9 cellular contexts compared by ENCODE assay signal in genomic region chr9:36625006-36625600, GRCh38. TPM values are rescaled to one million over a fixed set of nuclear protein-coding genes. Genes with fewer than 3 reads are reported as not detected.
DNase-seq lines count a peak whose midpoint lies in the region; ATAC-seq and TF ChIP-seq lines count a peak whose summit lies in the region.
"Had no signal": no experiment of that assay in that cellular context is flagged by ENCODE, and none has a peak within 500 bp of the region (broad histone marks: within the 10 kb centered on the region; RNA-seq: fewer than 3 reads in every experiment).

No MANE protein-coding gene starts in this region.

- H3K27ac Mint-ChIP-seq in effector memory CD8-positive, alpha-beta T cell, result no peak overlapping the region

- H3K4me1 ChIP-seq in foreskin keratinocyte, result peaks cover 11% of the 10 kb centered on the region

- ATAC-seq in SK-N-SH treated with all-trans-retinoic acid at 6 μM for 48 hours, result peak; percentile 94
- ATAC-seq in foreskin keratinocyte, result peak; percentile 97
- no peak for ATAC-seq in HG03196 (IDR thresholded peaks at IDR 0.05; ENCODE audit: unreplicated experiment)
- no peak for ATAC-seq in effector memory CD8-positive, alpha-beta T cell (replicated peaks)

- peaks cover 7% of the 10 kb centered on the region for H3K36me3 Mint-ChIP-seq in effector memory CD8-positive, alpha-beta T cell (ENCODE audit: insufficient read depth)

- H3K4me3 Mint-ChIP-seq in effector memory CD8-positive, alpha-beta T cell, result no peak overlapping the region

- H3K27me3 Mint-ChIP-seq in effector memory CD8-positive, alpha-beta T cell, result no peaks in the 10 kb centered on the region

- DNase-seq in EH (ENCODE audit: low read depth) (peak; percentile 84), foreskin keratinocyte (peak; percentile 27 to 64), pons (ENCODE audit: low spot score) (peak; percentile 80), DMS 273 treated with DMSO at 0.1 percent for 48 hours (lab: John Stamatoyannopoulos, UW) (no peak), NCI-H128 (lab: John Stamatoyannopoulos, UW; ENCODE audit: unreplicated experiment) (no peak)
- DNase-seq in effector memory CD8-positive, alpha-beta T cell, result no peak
- DNase-seq: NCI-H69 had no signal

- no peaks in the 10 kb centered on the region for H3K27me3 ChIP-seq in foreskin keratinocyte

- no peak for TF ChIP-seq CTCF in foreskin keratinocyte (conservative IDR thresholded peaks at IDR 0.05)

- H3K4me1 Mint-ChIP-seq in effector memory CD8-positive, alpha-beta T cell (ENCODE audit: low read depth in 2 of 2), result no peaks in the 10 kb centered on the region

- H3K9me3 Mint-ChIP-seq in effector memory CD8-positive, alpha-beta T cell, result no peaks in the 10 kb centered on the region

- peak overlapping the region; percentile 41 for H3K27ac ChIP-seq in foreskin keratinocyte

TF ChIP-seq in SK-N-SH treated with all-trans-retinoic acid at 6 μM for 48 hours, 23 proteins besides CTCF, POLR2A, EP300 and RAD21:
- no peak for TF ChIP-seq POU6F1 (CRISPR knock-in tag; IDR thresholded peaks at IDR 0.05; ENCODE audit: borderline replicate concordance, low read depth)
- TF ChIP-seq BACH2 (CRISPR knock-in tag; IDR thresholded peaks at IDR 0.05; ENCODE audit: borderline replicate concordance), result no peak
- no peak for TF ChIP-seq CREB5 (CRISPR knock-in tag; IDR thresholded peaks at IDR 0.05; ENCODE audit: low read depth)
- no peak for TF ChIP-seq SNAI2 (CRISPR knock-in tag; IDR thresholded peaks at IDR 0.05)
- TF ChIP-seq CSRNP3 (CRISPR knock-in tag; IDR thresholded peaks at IDR 0.05), result no peak
- TF ChIP-seq GLIS3 (CRISPR knock-in tag; IDR thresholded peaks at IDR 0.05), result no peak
- no peak for TF ChIP-seq ZFP30 (CRISPR knock-in tag; IDR thresholded peaks at IDR 0.05)
- no peak for TF ChIP-seq ISL1 (CRISPR knock-in tag; IDR thresholded peaks at IDR 0.05)
- TF ChIP-seq TOX (CRISPR knock-in tag; IDR thresholded peaks at IDR 0.05; ENCODE audit: borderline replicate concordance), result no peak
- no peak for TF ChIP-seq ZNF565 (CRISPR knock-in tag; conservative IDR thresholded peaks at IDR 0.05; ENCODE audit: low read depth)
- no peak for TF ChIP-seq ESRRG (CRISPR knock-in tag; IDR thresholded peaks at IDR 0.05)
- no peak for TF ChIP-seq ZFP3 (CRISPR knock-in tag; IDR thresholded peaks at IDR 0.05)
- TF ChIP-seq RARB (CRISPR knock-in tag; IDR thresholded peaks at IDR 0.05), result no peak
- TF ChIP-seq TSHZ2 (CRISPR knock-in tag; IDR thresholded peaks at IDR 0.05), result no peak
TF ChIP-seq in SK-N-SH treated with all-trans-retinoic acid at 6 μM for 48 hours: peak in this region for 0.

RNA-seq across cellular contexts. Expression of gene MELK, which starts 52.4 kb away (rescaled TPM):
- 72.3 and 82.7 TPM in 2 replicates for total RNA-seq in foreskin keratinocyte
- 36.9 and 49.8 TPM in 2 replicates for polyA plus RNA-seq in foreskin keratinocyte

Comparison
In these comparisons a context has a peak if more than half of its experiments do, and no peak if none do; other contexts are left out.
1. DNase-seq: peak in EH (single experiment), foreskin keratinocyte (2 of 2) and pons (single experiment); none in effector memory CD8-positive, alpha-beta T cell (0 of 3), DMS 273 treated with DMSO at 0.1 percent for 48 hours (single experiment) and NCI-H128 (single experiment).
2. ATAC-seq: peak in SK-N-SH treated with all-trans-retinoic acid at 6 μM for 48 hours (single experiment) and foreskin keratinocyte (single experiment); none in HG03196 (single experiment) and effector memory CD8-positive, alpha-beta T cell (single experiment).